Comparison of ENCODE assay signal across 8 cellular contexts in genomic region chr1:65068202-65069011, GRCh38.
A peak's percentile ranks its signal among the peaks of the same experiment; 100 is the strongest.
DNase-seq lines count a peak whose midpoint lies in the region; FAIRE-seq and TF ChIP-seq lines count a peak whose summit lies in the region.

No MANE protein-coding gene starts in this region.

- H3K36me3 ChIP-seq in osteoblast (ENCODE audit: insufficient read depth, low read length): no peaks in the 10 kb centered on the region

- H3K4me3 ChIP-seq in fibroblast of mammary gland (ENCODE audit: control insufficient read depth, low read depth, low read length): peak overlapping the region; percentile 79
- peak overlapping the region; percentile 79 for H3K4me3 ChIP-seq in osteoblast (ENCODE audit: insufficient read depth, low read length)

- H3K4me2 ChIP-seq in osteoblast (ENCODE audit: insufficient read depth, low read length): peak overlapping the region; percentile 98

- peaks cover 7% of the 10 kb centered on the region for H3K4me1 ChIP-seq in osteoblast (ENCODE audit: insufficient read depth, low read length)

- H4K20me1 ChIP-seq in osteoblast (ENCODE audit: insufficient read depth, low read length): peaks cover 5% of the 10 kb centered on the region

- peaks cover 5% of the 10 kb centered on the region for H3K79me2 ChIP-seq in osteoblast (ENCODE audit: insufficient read depth, low read length)

- H3K27me3 ChIP-seq in osteoblast (ENCODE audit: insufficient read depth, low read length): peaks cover 24% of the 10 kb centered on the region

- DNase-seq in stimulated activated naive CD4-positive, alpha-beta T cell (lab: John Stamatoyannopoulos, UW): peak in 5 of 6 experiments; percentile 1 to 71 (median 45)
- DNase-seq in stimulated activated naive CD4-positive, alpha-beta T cell treated with Interleukin-2 at 50 U/mL for 16 hours (lab: John Stamatoyannopoulos, UW): no peak
- peak; percentile 47 for DNase-seq in KG1 (lab: John Stamatoyannopoulos, UW)
- peak; percentile 26 to 38 for DNase-seq in activated CD4-positive, alpha-beta T cell treated with anti-CD3 and anti-CD28 coated beads, Interleukin-2, amount 50 U/mL, for 48 hours
- peak; percentile 31 for DNase-seq in fibroblast of mammary gland (ENCODE audit: low read depth)
- peak; percentile 91 for DNase-seq in osteoblast (ENCODE audit: insufficient read length, low spot score, missing footprints)
- no peak for DNase-seq in HTR-8/SVneo (ENCODE audit: insufficient read length, low spot score)
- DNase-seq in NCI-H345 treated with DMSO at 0.1 percent for 48 hours (lab: John Stamatoyannopoulos, UW; ENCODE audit: unreplicated experiment): no peak

- peak overlapping the region; percentile 94 for H2AFZ ChIP-seq in osteoblast (ENCODE audit: low read length)

- H3K27ac ChIP-seq in osteoblast (ENCODE audit: low read depth, low read length): peak overlapping the region; percentile 55

- TF ChIP-seq CTCF in fibroblast of mammary gland (conservative IDR thresholded peaks at IDR 0.05; ENCODE audit: control insufficient read depth, insufficient read depth, low read depth, low read length): no peak
- no peak for TF ChIP-seq CTCF in osteoblast (IDR thresholded peaks at IDR 0.05; ENCODE audit: extremely low read depth, low read depth, low read length)

- no peak for FAIRE-seq in HTR-8/SVneo (lab: Jason Lieb, UNC)

- no peaks in the 10 kb centered on the region for H3K9me3 ChIP-seq in osteoblast (ENCODE audit: low read depth, low read length)

Comparison
In these comparisons a context has a peak if more than half of its experiments do, and no peak if none do; other contexts are left out.
1. DNase-seq: peak in stimulated activated naive CD4-positive, alpha-beta T cell (5 of 6), KG1 (single experiment), activated CD4-positive, alpha-beta T cell treated with anti-CD3 and anti-CD28 coated beads, Interleukin-2, amount 50 U/mL, for 48 hours (2 of 2), fibroblast of mammary gland (single experiment) and osteoblast (single experiment); none in stimulated activated naive CD4-positive, alpha-beta T cell treated with Interleukin-2 at 50 U/mL for 16 hours (single experiment), HTR-8/SVneo (single experiment) and NCI-H345 treated with DMSO at 0.1 percent for 48 hours (single experiment).